13 cellular contexts compared by ENCODE assay signal in the genomic region with DNA sequence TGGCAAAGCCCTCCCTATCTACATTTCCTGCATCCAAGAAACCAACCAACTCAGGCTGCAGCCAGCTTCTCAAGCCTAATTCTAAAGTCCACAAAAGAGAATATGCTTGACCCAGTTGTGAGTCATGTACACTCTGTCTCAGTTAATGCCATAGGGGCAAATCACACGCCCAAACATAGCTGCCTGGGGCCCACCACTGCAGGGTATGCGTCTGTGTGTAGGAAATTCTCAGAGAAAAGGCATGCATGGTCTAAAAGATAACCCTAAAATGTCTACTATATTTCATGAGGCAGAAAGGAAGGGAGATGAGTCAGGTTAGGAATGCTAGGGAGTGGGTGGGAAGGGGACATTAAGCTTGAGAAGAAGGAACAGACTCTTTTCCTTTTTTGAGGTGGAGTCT. TPM values are rescaled to one million over a fixed set of nuclear protein-coding genes. Genes with fewer than 3 reads are reported as not detected.
A peak's percentile ranks its signal among the peaks of the same experiment; 100 is the strongest.
DNase-seq lines count a peak whose midpoint lies in the region; ATAC-seq and TF ChIP-seq lines count a peak whose summit lies in the region.
"Had no signal": no experiment of that assay in that cellular context is flagged by ENCODE, and none has a peak within 500 bp of the region (broad histone marks: within the 10 kb centered on the region; RNA-seq: fewer than 3 reads in every experiment).

No MANE protein-coding gene starts in this region.

- no peak for TF ChIP-seq CTCF in fibroblast of villous mesenchyme (IDR thresholded peaks at IDR 0.05; ENCODE audit: insufficient read depth, low read depth, low read length)
- TF ChIP-seq CTCF in vagina (IDR thresholded peaks at IDR 0.05) = no peak
- no peak for TF ChIP-seq CTCF in body of pancreas (IDR thresholded peaks at IDR 0.05)

- H3K4me3 ChIP-seq in fibroblast of villous mesenchyme (ENCODE audit: low read depth, low read length) = no peak overlapping the region
- no peak overlapping the region for H3K4me3 ChIP-seq in vagina
- H3K4me3 ChIP-seq in body of pancreas = no peak overlapping the region
- H3K4me3 ChIP-seq: lower lobe of right lung had no signal

- H3K27me3 ChIP-seq in vagina (no peaks in the 10 kb centered on the region), body of pancreas (no peaks in the 10 kb centered on the region)

- peaks cover 15% of the 10 kb centered on the region for H3K4me1 Mint-ChIP-seq in stimulated activated effector memory CD8-positive, alpha-beta T cell treated with anti-CD3 and anti-CD28 coated beads, Interleukin-12 subunit alpha, Interleukin-12 subunit beta, amount 100 ng/mL, for 72 hours

- WGBS in body of pancreas, 2 donors = 58 to 81% methylated on average over 2 of the region's 2 CpGs

- DNase-seq in HCEC 1CT (peak; percentile 76), SW480 (ENCODE audit: low spot score) (peak; percentile 23), fibroblast of villous mesenchyme (ENCODE audit: low read depth) (peak; percentile 60), vagina (ENCODE audit: extremely low spot score in 2 of 2) (no peak), activated gamma-delta T cell (lab: John Stamatoyannopoulos, UW) (no peak), body of pancreas (no peak)
- no peak for DNase-seq in stimulated activated effector memory CD8-positive, alpha-beta T cell treated with anti-CD3 and anti-CD28 coated beads, Interleukin-12 subunit alpha, Interleukin-12 subunit beta, amount 100 ng/mL, for 72 hours (ENCODE audit: low spot score in 2 of 2)
- DNase-seq: activated CD4-positive, alpha-beta T cell treated with anti-CD3 and anti-CD28 coated beads, Interleukin-2, amount 50 U/mL, for 1 hour; activated effector memory CD4-positive, alpha-beta T cell treated with anti-CD3 and anti-CD28 coated beads, Interleukin-2, amount 50 U/mL, for 16 hours; DMS79; lower lobe of right lung; NCI-H1417 treated with DMSO at 0.1 percent for 48 hours; NCI-H774 had no signal

- no peaks in the 10 kb centered on the region for H3K9me3 Mint-ChIP-seq in stimulated activated effector memory CD8-positive, alpha-beta T cell treated with anti-CD3 and anti-CD28 coated beads, Interleukin-12 subunit alpha, Interleukin-12 subunit beta, amount 100 ng/mL, for 72 hours

- no peak overlapping the region for H3K4me3 Mint-ChIP-seq in stimulated activated effector memory CD8-positive, alpha-beta T cell treated with anti-CD3 and anti-CD28 coated beads, Interleukin-12 subunit alpha, Interleukin-12 subunit beta, amount 100 ng/mL, for 72 hours

- H3K36me3 Mint-ChIP-seq in stimulated activated effector memory CD8-positive, alpha-beta T cell treated with anti-CD3 and anti-CD28 coated beads, Interleukin-12 subunit alpha, Interleukin-12 subunit beta, amount 100 ng/mL, for 72 hours = no peaks in the 10 kb centered on the region

- H3K36me3 ChIP-seq in vagina (no peaks in the 10 kb centered on the region), body of pancreas (replicated peaks in 1 of 2; ENCODE audit: insufficient read depth in 1 of 2, low read depth in 2 of 2) (no peaks in the 10 kb centered on the region)
- H3K36me3 ChIP-seq: lower lobe of right lung had no signal

- intact Hi-C loops in vagina (cut with DNase I) (no loop called here), body of pancreas (cut with DNase I) (no loop called here)

- H3K9me3 ChIP-seq in vagina = no peaks in the 10 kb centered on the region
- H3K9me3 ChIP-seq in body of pancreas = no peaks in the 10 kb centered on the region
- H3K9me3 ChIP-seq: lower lobe of right lung had no signal

- H3K4me1 ChIP-seq in vagina = peaks cover 11% of the 10 kb centered on the region
- peaks cover 9% of the 10 kb centered on the region for H3K4me1 ChIP-seq in body of pancreas

- no peak overlapping the region for H3K27ac ChIP-seq in vagina
- no peak overlapping the region for H3K27ac ChIP-seq in body of pancreas
- H3K27ac ChIP-seq: lower lobe of right lung had no signal

- no peak for ATAC-seq in stimulated activated effector memory CD8-positive, alpha-beta T cell treated with anti-CD3 and anti-CD28 coated beads, Interleukin-12 subunit alpha, Interleukin-12 subunit beta, amount 100 ng/mL, for 72 hours
- no peak for ATAC-seq in body of pancreas
- ATAC-seq: lower lobe of right lung had no signal

- peak overlapping the region; percentile 54 for H3K27ac Mint-ChIP-seq in stimulated activated effector memory CD8-positive, alpha-beta T cell treated with anti-CD3 and anti-CD28 coated beads, Interleukin-12 subunit alpha, Interleukin-12 subunit beta, amount 100 ng/mL, for 72 hours

- TF ChIP-seq POLR2A in vagina (IDR thresholded peaks at IDR 0.05) (no peak), body of pancreas (IDR thresholded peaks at IDR 0.05) (no peak)

RNA-seq across cellular contexts. Expression of a gene that starts 22.3 kb away (rescaled TPM):
- total RNA-seq in fibroblast of villous mesenchyme (38.3 and 48.4 TPM in 2 replicates), vagina (23.1 TPM), body of pancreas (10 to 100 TPM in 1 of 2 donors, 1 to 10 TPM in 1; 4.9 to 11.7 TPM)

Comparison
In these comparisons a context has a peak if more than half of its experiments do, and no peak if none do; other contexts are left out.
1. DNase-seq: peak in HCEC 1CT (single experiment), SW480 (single experiment) and fibroblast of villous mesenchyme (single experiment); none in stimulated activated effector memory CD8-positive, alpha-beta T cell treated with anti-CD3 and anti-CD28 coated beads, Interleukin-12 subunit alpha, Interleukin-12 subunit beta, amount 100 ng/mL, for 72 hours (0 of 2), vagina (0 of 2), activated gamma-delta T cell (single experiment) and body of pancreas (0 of 4).